Comparison of ENCODE assay signal across 13 cellular contexts in genomic region chr17:10652984-10653680, GRCh38. TPM values are rescaled to one million over a fixed set of nuclear protein-coding genes. Genes with fewer than 3 reads are reported as not detected.
DNase-seq lines count a peak whose midpoint lies in the region; ATAC-seq, FAIRE-seq and TF ChIP-seq lines count a peak whose summit lies in the region.
"Had no signal": no experiment of that assay in that cellular context is flagged by ENCODE, and none has a peak within 500 bp of the region (broad histone marks: within the 10 kb centered on the region; RNA-seq: fewer than 3 reads in every experiment).

No MANE protein-coding gene starts in this region.

- intact Hi-C loops in CD4-positive, alpha-beta memory T cell (cut with micrococcal nuclease): no loop called here
- intact Hi-C loops in left colon (cut with DNase I, micrococcal nuclease): no loop called here

- H3K9me3 Mint-ChIP-seq in CD4-positive, alpha-beta memory T cell: peaks cover 0 to 1% (median 0%) of the 10 kb centered on the region in 8 donors
- no peaks in the 10 kb centered on the region for H3K9me3 Mint-ChIP-seq in activated CD8-positive, alpha-beta T cell treated with anti-CD3 and anti-CD28 coated beads, Interleukin-2, amount 10 ng/mL, durations not matched to agents 7 days and 5 days (ENCODE audit: insufficient read depth)
- no peaks in the 10 kb centered on the region for H3K9me3 Mint-ChIP-seq in naive thymus-derived CD8-positive, alpha-beta T cell

- peak overlapping the region in 3 of 8 donors; percentile 32 to 64 (median 42) for H3K4me3 Mint-ChIP-seq in CD4-positive, alpha-beta memory T cell
- H3K4me3 Mint-ChIP-seq in activated CD8-positive, alpha-beta T cell treated with anti-CD3 and anti-CD28 coated beads, Interleukin-2, amount 10 ng/mL, durations not matched to agents 7 days and 5 days: no peak overlapping the region
- H3K4me3 Mint-ChIP-seq in naive thymus-derived CD8-positive, alpha-beta T cell: peak overlapping the region in 7 of 10 donors; percentile 13 to 75 (median 50)

- H3K27ac Mint-ChIP-seq in CD4-positive, alpha-beta memory T cell: peak overlapping the region in 4 of 7 donors; percentile 5 to 71 (median 34)
- peak overlapping the region; percentile 53 for H3K27ac Mint-ChIP-seq in activated CD8-positive, alpha-beta T cell treated with anti-CD3 and anti-CD28 coated beads, Interleukin-2, amount 10 ng/mL, durations not matched to agents 7 days and 5 days
- peak overlapping the region in 7 of 10 donors; percentile 13 to 85 (median 77) for H3K27ac Mint-ChIP-seq in naive thymus-derived CD8-positive, alpha-beta T cell

- peak; percentile 30 for ATAC-seq in activated CD8-positive, alpha-beta T cell treated with anti-CD3 and anti-CD28 coated beads, Interleukin-2, amount 10 ng/mL, durations not matched to agents 7 days and 5 days
- peak in 1 of 2 donors; percentile 79 for ATAC-seq in naive thymus-derived CD8-positive, alpha-beta T cell
- ATAC-seq in left colon (no peak), HG03108 (IDR thresholded peaks at IDR 0.05; ENCODE audit: unreplicated experiment) (no peak)

- peaks cover 0 to 1% of the 10 kb centered on the region in 2 donors for H3K36me3 Mint-ChIP-seq in CD4-positive, alpha-beta memory T cell
- H3K36me3 Mint-ChIP-seq in activated CD8-positive, alpha-beta T cell treated with anti-CD3 and anti-CD28 coated beads, Interleukin-2, amount 10 ng/mL, durations not matched to agents 7 days and 5 days (ENCODE audit: low read depth): no peaks in the 10 kb centered on the region
- H3K36me3 Mint-ChIP-seq in naive thymus-derived CD8-positive, alpha-beta T cell: peaks cover 0 to 10% (median 9%) of the 10 kb centered on the region in 3 donors

- no peak for TF ChIP-seq POLR2A in erythroblast (IDR thresholded peaks at IDR 0.05; ENCODE audit: low read length)

- no peak overlapping the region for H3K4me3 ChIP-seq in CD4-positive, alpha-beta memory T cell (ENCODE audit: low read length in 2 of 2)
- H3K4me3 ChIP-seq: GM23248, MG63 had no signal

- H3K4me1 Mint-ChIP-seq in CD4-positive, alpha-beta memory T cell: peaks cover 5 to 16% (median 12%) of the 10 kb centered on the region in 4 donors
- H3K4me1 Mint-ChIP-seq in activated CD8-positive, alpha-beta T cell treated with anti-CD3 and anti-CD28 coated beads, Interleukin-2, amount 10 ng/mL, durations not matched to agents 7 days and 5 days (ENCODE audit: low read depth): peaks cover 12% of the 10 kb centered on the region
- peaks cover 11 to 24% (median 17%) of the 10 kb centered on the region in 4 donors for H3K4me1 Mint-ChIP-seq in naive thymus-derived CD8-positive, alpha-beta T cell

- peak; percentile 72 for FAIRE-seq in GM18507 (lab: Jason Lieb, UNC)
- FAIRE-seq: endometrium had no signal

- no peaks in the 10 kb centered on the region for H3K27me3 Mint-ChIP-seq in CD4-positive, alpha-beta memory T cell
- H3K27me3 Mint-ChIP-seq in activated CD8-positive, alpha-beta T cell treated with anti-CD3 and anti-CD28 coated beads, Interleukin-2, amount 10 ng/mL, durations not matched to agents 7 days and 5 days (ENCODE audit: low read depth): no peaks in the 10 kb centered on the region
- H3K27me3 Mint-ChIP-seq in naive thymus-derived CD8-positive, alpha-beta T cell: no peaks in the 10 kb centered on the region
- H3K27me3 Mint-ChIP-seq: CD4-positive, CD25-positive, alpha-beta regulatory T cell had no signal

- no peaks in the 10 kb centered on the region for H3K4me1 ChIP-seq in CD4-positive, alpha-beta memory T cell (ENCODE audit: insufficient read depth, low read length)

- CTCF ChIA-PET in CD4-positive, alpha-beta memory T cell (lab: Charles Lee; ENCODE audit: partially characterized antibody): interaction anchor here (0.7 to 1.3 kb wide), 3 partner anchors 8 to 23 kb away, joined by 3 to 6 read pairs (median 3); no protein-coding TSS in a partner anchor
- CTCF ChIA-PET in activated CD8-positive, alpha-beta T cell treated with anti-CD3 and anti-CD28 coated beads, Interleukin-2, amount 10 ng/mL, durations not matched to agents 7 days and 5 days (lab: Charles Lee): interaction anchor here (0.8 to 1.5 kb wide), 5 partner anchors 9 to 192 kb away, joined by 3 to 5 read pairs (median 4); no protein-coding TSS in a partner anchor

- no peak for DNase-seq in CD4-positive, alpha-beta memory T cell
- DNase-seq in GM18507 (ENCODE audit: extremely low spot score, insufficient read length, low read depth): peak; percentile 20
- DNase-seq in activated CD8-positive, alpha-beta T cell treated with anti-CD3 and anti-CD28 coated beads, Interleukin-2, amount 10 ng/mL, durations not matched to agents 7 days and 5 days: peak; percentile 23
- DNase-seq in naive thymus-derived CD8-positive, alpha-beta T cell: peak in 2 of 10 donors; percentile 18 to 26
- DNase-seq in erythroblast (lab: John Stamatoyannopoulos, UW): no peak
- DNase-seq in left colon: no peak
- DNase-seq: GM23248, mesendoderm, MG63, NCI-H2107 had no signal

- no peaks in the 10 kb centered on the region for H3K27me3 ChIP-seq in CD4-positive, alpha-beta memory T cell (ENCODE audit: insufficient read depth, low read length)
- H3K27me3 ChIP-seq: MG63 had no signal

- H3K27ac ChIP-seq in CD4-positive, alpha-beta memory T cell (ENCODE audit: low read depth, low read length): no peak overlapping the region
- H3K27ac ChIP-seq: GM23248 had no signal

- POLR2A ChIA-PET in CD4-positive, alpha-beta memory T cell (lab: Charles Lee; ENCODE audit: partially characterized antibody): no interaction called here
- POLR2A ChIA-PET in activated CD8-positive, alpha-beta T cell treated with anti-CD3 and anti-CD28 coated beads, Interleukin-2, amount 10 ng/mL, durations not matched to agents 7 days and 5 days (lab: Charles Lee): no interaction called here
- POLR2A ChIA-PET in naive thymus-derived CD8-positive, alpha-beta T cell (lab: Charles Lee): interaction anchor here (0.6 kb wide), 1 partner anchor 11 kb away, joined by 5 read pairs; no protein-coding TSS in a partner anchor

- no peaks in the 10 kb centered on the region for H3K36me3 ChIP-seq in CD4-positive, alpha-beta memory T cell (ENCODE audit: insufficient read depth, low read length)
- H3K36me3 ChIP-seq: MG63 had no signal

- no peaks in the 10 kb centered on the region for H3K9me3 ChIP-seq in CD4-positive, alpha-beta memory T cell (ENCODE audit: control insufficient read depth in 1 of 2, low read length in 2 of 2)
- H3K9me3 ChIP-seq: MG63 had no signal

RNA-seq across cellular contexts. Expression of gene MYH3, which starts 4.0 kb away (rescaled TPM):
- total RNA-seq in CD4-positive, alpha-beta memory T cell: 10 to 100 TPM in 1 of 2 experiments, 1 to 10 TPM in 1; 8.6 to 11.5 TPM
- under 1 TPM in 1 of 2 donors, not detected in 1; 0.47 TPM for polyA plus RNA-seq in CD4-positive, alpha-beta memory T cell
- total RNA-seq in activated CD8-positive, alpha-beta T cell treated with anti-CD3 and anti-CD28 coated beads, Interleukin-2, amount 10 ng/mL, durations not matched to agents 7 days and 5 days: 1 to 10 TPM; 2.3 to 3.2 TPM
- total RNA-seq in naive thymus-derived CD8-positive, alpha-beta T cell: 10 to 100 TPM; 15.4 to 16.0 TPM
- 1 to 10 TPM in 1 of 3 donors, under 1 TPM in 2; 0.39 to 1.1 (median 0.60) TPM for polyA plus RNA-seq in naive thymus-derived CD8-positive, alpha-beta T cell
- 1 to 10 TPM; 1.0 to 1.6 TPM for total RNA-seq in left colon

RNA-seq across cellular contexts. Expression of gene SCO1, which starts 44.2 kb away (rescaled TPM):
- 10 to 100 TPM; 26.0 to 26.1 TPM for total RNA-seq in CD4-positive, alpha-beta memory T cell
- 10 to 100 TPM; 12.9 to 20.2 TPM for polyA plus RNA-seq in CD4-positive, alpha-beta memory T cell
- total RNA-seq in activated CD8-positive, alpha-beta T cell treated with anti-CD3 and anti-CD28 coated beads, Interleukin-2, amount 10 ng/mL, durations not matched to agents 7 days and 5 days: 10 to 100 TPM; 25.8 to 28.0 TPM
- 10 to 100 TPM; 31.7 to 38.7 TPM for total RNA-seq in naive thymus-derived CD8-positive, alpha-beta T cell
- 10 to 100 TPM; 15.7 to 17.5 (median 15.9) TPM for polyA plus RNA-seq in naive thymus-derived CD8-positive, alpha-beta T cell
- total RNA-seq in left colon: 10 to 100 TPM; 43.4 to 48.7 TPM

RNA-seq across cellular contexts. Expression of gene ADPRM, which starts 44.3 kb away (rescaled TPM):
- 10 to 100 TPM; 45.5 to 46.7 TPM for total RNA-seq in CD4-positive, alpha-beta memory T cell
- polyA plus RNA-seq in CD4-positive, alpha-beta memory T cell: 10 to 100 TPM; 50.0 to 55.0 TPM
- 10 to 100 TPM; 10.3 to 10.4 TPM for total RNA-seq in activated CD8-positive, alpha-beta T cell treated with anti-CD3 and anti-CD28 coated beads, Interleukin-2, amount 10 ng/mL, durations not matched to agents 7 days and 5 days
- 10 to 100 TPM; 76.7 to 80.2 TPM for total RNA-seq in naive thymus-derived CD8-positive, alpha-beta T cell
- polyA plus RNA-seq in naive thymus-derived CD8-positive, alpha-beta T cell: 10 to 100 TPM; 69.4 to 91.5 (median 74.2) TPM
- 1 to 10 TPM; 6.9 to 7.4 TPM for total RNA-seq in left colon

Comparison
In these comparisons a context has a peak if more than half of its experiments do, and no peak if none do; other contexts are left out.
1. DNase-seq: peak in GM18507 (single experiment) and activated CD8-positive, alpha-beta T cell treated with anti-CD3 and anti-CD28 coated beads, Interleukin-2, amount 10 ng/mL, durations not matched to agents 7 days and 5 days (single experiment); none in CD4-positive, alpha-beta memory T cell (0 of 5), erythroblast (0 of 2) and left colon (0 of 2).
2. RNA of gene ADPRM, which starts 44.3 kb away (total RNA-seq): 76.7 to 80.2 TPM in naive thymus-derived CD8-positive, alpha-beta T cell and 45.5 to 46.7 TPM in CD4-positive, alpha-beta memory T cell; 10.3 to 10.4 TPM in activated CD8-positive, alpha-beta T cell treated with anti-CD3 and anti-CD28 coated beads, Interleukin-2, amount 10 ng/mL, durations not matched to agents 7 days and 5 days and 6.9 to 7.4 TPM in left colon; every median in the first group is over 4 times any median in the second.
3. Peak in every context shown above with its lines, with median percentiles within 50 percentile points of each other: H3K27ac Mint-ChIP-seq.